Comparison of ENCODE assay signal across 8 cellular contexts in the genomic region with DNA sequence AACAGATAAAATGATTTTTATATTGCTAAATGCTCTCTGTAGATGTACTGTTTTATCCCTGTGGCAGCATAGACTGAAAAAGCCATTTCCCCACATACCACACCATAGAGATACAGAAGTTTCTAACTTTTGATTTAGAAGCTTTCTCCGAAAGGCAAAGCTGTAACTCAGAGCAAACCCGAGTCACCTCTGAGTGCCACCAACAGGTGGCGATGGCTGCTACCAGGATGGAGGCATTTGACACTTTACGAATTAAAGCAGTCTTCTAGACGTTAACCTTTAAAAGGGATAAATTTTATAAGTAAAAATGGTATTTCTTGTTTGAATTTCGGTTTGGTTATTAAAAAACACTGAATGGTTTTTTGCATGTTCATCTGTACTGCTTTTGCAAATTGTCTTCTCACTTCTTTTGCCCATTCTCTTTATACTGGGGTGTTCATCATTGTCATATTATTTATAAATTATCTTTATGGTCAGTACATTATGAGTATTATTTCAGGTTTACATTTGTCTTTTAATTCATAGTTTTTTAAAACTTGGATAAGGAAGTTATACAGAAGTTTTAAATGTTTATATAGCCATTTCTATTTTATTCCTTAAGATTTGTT.
A peak's percentile ranks its signal among the peaks of the same experiment; 100 is the strongest.
DNase-seq lines count a peak whose midpoint lies in the region; ATAC-seq, FAIRE-seq and TF ChIP-seq lines count a peak whose summit lies in the region.

No MANE protein-coding gene starts in this region.

- H3K36me3 ChIP-seq in SJSA1 (no peaks in the 10 kb centered on the region), trophoblast cell (ENCODE audit: control insufficient read depth in 1 of 2, insufficient read depth in 2 of 2, low read length in 2 of 2) (no peaks in the 10 kb centered on the region)

- H3K79me2 ChIP-seq in trophoblast cell (ENCODE audit: control insufficient read depth, insufficient read depth, low read length, poor library complexity): no peaks in the 10 kb centered on the region

- no peak overlapping the region for H3K9ac ChIP-seq in trophoblast cell (ENCODE audit: low read length)

- no peak overlapping the region for H4K8ac ChIP-seq in trophoblast cell (ENCODE audit: low read depth, low read length)

- no peak for TF ChIP-seq POLR2A in GM12891 (IDR thresholded peaks at IDR 0.05; ENCODE audit: low read depth, low read length)

- H2AFZ ChIP-seq in trophoblast cell (ENCODE audit: insufficient read depth, low read length, poor library complexity): no peak overlapping the region

- H3K23ac ChIP-seq in trophoblast cell (ENCODE audit: low read length): no peak overlapping the region

- no peak overlapping the region for H4K12ac ChIP-seq in trophoblast cell (ENCODE audit: low read depth, low read length)

- DNase-seq in COLO829 (ENCODE audit: low spot score) (peak; percentile 23), HS-27A (ENCODE audit: low read depth) (peak; percentile 14), SJSA1 (ENCODE audit: low read depth in 1 of 2, low spot score in 2 of 2) (peak; percentile 47 to 62), fibroblast of gingiva (ENCODE audit: low read depth) (peak; percentile 45), trophoblast cell (peak; percentile 20 to 70), GM12891 (ENCODE audit: insufficient read length, low spot score) (no peak)

- H2BK120ac ChIP-seq in trophoblast cell (ENCODE audit: insufficient read depth, low read length, poor library complexity): no peak overlapping the region

- no peak overlapping the region for H3K18ac ChIP-seq in trophoblast cell (ENCODE audit: low read length)

- no peak overlapping the region for H3K4me2 ChIP-seq in trophoblast cell (ENCODE audit: low read length)

- H2BK12ac ChIP-seq in trophoblast cell (ENCODE audit: low read length): no peak overlapping the region

- H3K27me3 ChIP-seq in SJSA1 (replicated peaks) (no peaks in the 10 kb centered on the region), trophoblast cell (ENCODE audit: insufficient read depth, low read length) (no peaks in the 10 kb centered on the region)

- H3K4me1 ChIP-seq in SJSA1 (replicated peaks): peaks cover 8% of the 10 kb centered on the region; the same call in 1 of the 2 replicates
- no peaks in the 10 kb centered on the region for H3K4me1 ChIP-seq in trophoblast cell (ENCODE audit: control insufficient read depth in 1 of 2, insufficient read depth in 2 of 2, low read length in 2 of 2)

- H2BK5ac ChIP-seq in trophoblast cell (ENCODE audit: low read depth, low read length, poor library complexity): no peak overlapping the region

- no peak overlapping the region for H3K4me3 ChIP-seq in SJSA1
- no peak overlapping the region for H3K4me3 ChIP-seq in trophoblast cell (ENCODE audit: low read depth, low read length)

- H3K9me3 ChIP-seq in SJSA1 (replicated peaks) (no peaks in the 10 kb centered on the region), trophoblast cell (ENCODE audit: insufficient read depth, low read depth, low read length) (no peaks in the 10 kb centered on the region)

- no peak overlapping the region for H3K4ac ChIP-seq in trophoblast cell (ENCODE audit: low read depth, low read length)

- no peaks in the 10 kb centered on the region for H3K79me1 ChIP-seq in trophoblast cell (ENCODE audit: low read length)

- WGBS in trophoblast cell (ENCODE audit: extremely low coverage, insufficient coverage, insufficient read length): 100% methylated on average over 1 of the region's 6 CpGs

- H4K91ac ChIP-seq in trophoblast cell (ENCODE audit: low read depth, low read length): no peak overlapping the region

- H2AK5ac ChIP-seq in trophoblast cell (ENCODE audit: low read length): no peak overlapping the region

- FAIRE-seq in GM12891 (lab: Jason Lieb, UNC): no peak

- H3K14ac ChIP-seq in trophoblast cell (ENCODE audit: low read length): no peak overlapping the region

- ATAC-seq in GM18517 (IDR thresholded peaks at IDR 0.05; ENCODE audit: unreplicated experiment) (peak; percentile 65), esophagus mucosa (no peak)

- H3K27ac ChIP-seq in SJSA1: no peak overlapping the region
- H3K27ac ChIP-seq in trophoblast cell (ENCODE audit: low read depth, low read length): no peak overlapping the region

TF ChIP-seq in GM12891, 5 proteins besides CTCF, POLR2A, EP300 and RAD21:
- TF ChIP-seq PAX5 (IDR thresholded peaks at IDR 0.05; ENCODE audit: insufficient read depth, low read length, severe bottlenecking): no peak
- no peak for TF ChIP-seq POU2F2 (IDR thresholded peaks at IDR 0.05; ENCODE audit: low read depth, low read length)
- no peak for TF ChIP-seq SPI1 (IDR thresholded peaks at IDR 0.05; ENCODE audit: low read depth, low read length)
- TF ChIP-seq POLR2AphosphoS5 (IDR thresholded peaks at IDR 0.05; ENCODE audit: low read depth, low read length): no peak
- no peak for TF ChIP-seq TAF1 (IDR thresholded peaks at IDR 0.05; ENCODE audit: low read depth, low read length)
